ENCODE assay signal across 8 cellular contexts in the genomic region with DNA sequence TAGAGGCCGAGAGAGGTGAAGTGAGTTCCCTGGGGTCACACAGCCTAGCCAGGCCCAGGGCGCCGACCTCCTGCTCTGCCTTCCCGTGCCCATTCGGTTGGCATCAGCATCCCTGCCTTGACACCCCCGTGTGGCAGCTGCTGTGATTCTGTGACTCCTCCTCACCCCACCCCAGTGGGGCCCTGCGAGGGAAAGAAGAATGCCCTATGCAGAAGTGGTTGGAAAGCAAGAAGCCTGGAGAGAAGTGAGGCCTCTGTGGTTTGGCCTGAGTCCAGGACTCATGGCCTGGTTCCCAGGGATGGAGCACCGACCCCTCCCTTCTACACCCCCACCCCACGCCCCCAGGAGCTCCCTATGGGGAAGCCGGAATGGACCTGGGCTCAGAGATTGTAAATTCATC.
DNase-seq lines count a peak whose midpoint lies in the region; ATAC-seq and TF ChIP-seq lines count a peak whose summit lies in the region.

No MANE protein-coding gene starts in this region.

- H3K9ac ChIP-seq in endodermal cell (ENCODE audit: extremely low read depth, low read length, poor library complexity, severe bottlenecking) = no peak overlapping the region

- H3K36me3 ChIP-seq in endodermal cell (ENCODE audit: control insufficient read depth, insufficient read depth, low read length) = peaks cover 4% of the 10 kb centered on the region

- peaks cover 14% of the 10 kb centered on the region for H3K36me3 Mint-ChIP-seq in central memory CD8-positive, alpha-beta T cell (ENCODE audit: insufficient read depth)
- H3K36me3 Mint-ChIP-seq in nephron (ENCODE audit: low read depth) (no peaks in the 10 kb centered on the region), endodermal cell (ENCODE audit: low read depth) (peaks cover 3% of the 10 kb centered on the region)

- H3K27me3 ChIP-seq in endodermal cell (ENCODE audit: control insufficient read depth, insufficient read depth, low read length, poor library complexity, severe bottlenecking) = no peaks in the 10 kb centered on the region

- WGBS in endodermal cell (ENCODE audit: insufficient coverage in 1 of 2, insufficient read length in 1 of 2), 2 experiments = 91% methylated on average over 10 of the region's 10 CpGs; no CpG with 5 or more reads in 1 of the 2 experiments

- no peak overlapping the region for H3K27ac ChIP-seq in endodermal cell (ENCODE audit: low read depth, low read length)

- H3K4me3 Mint-ChIP-seq in central memory CD8-positive, alpha-beta T cell = no peak overlapping the region
- H3K4me3 Mint-ChIP-seq in nephron = peak overlapping the region; percentile 71 to 80 (median 74)
- no peak overlapping the region for H3K4me3 Mint-ChIP-seq in endodermal cell

- DNase-seq in GDM1 (lab: John Stamatoyannopoulos, UW) (peak; percentile 60), NCI-H226 (peak; percentile 55), endodermal cell (no peak), HuH-7 (ENCODE audit: low spot score) (no peak)
- DNase-seq in central memory CD8-positive, alpha-beta T cell (ENCODE audit: low spot score in 2 of 2) = no peak

- ATAC-seq in central memory CD8-positive, alpha-beta T cell (replicated peaks; ENCODE audit: extremely low read depth, poor library complexity, severe bottlenecking) = no peak
- no peak for ATAC-seq in GM18861 (IDR thresholded peaks at IDR 0.05; ENCODE audit: unreplicated experiment)
- no peak for ATAC-seq in HG03045 (IDR thresholded peaks at IDR 0.05; ENCODE audit: unreplicated experiment)

- H3K4me3 ChIP-seq in endodermal cell (ENCODE audit: low read length) = no peak overlapping the region

- peak overlapping the region; percentile 98 for H3K27ac Mint-ChIP-seq in central memory CD8-positive, alpha-beta T cell (ENCODE audit: low read depth)
- H3K27ac Mint-ChIP-seq in nephron (peak overlapping the region; percentile 98), endodermal cell (no peak overlapping the region)

- no peaks in the 10 kb centered on the region for H3K27me3 Mint-ChIP-seq in central memory CD8-positive, alpha-beta T cell
- H3K27me3 Mint-ChIP-seq in nephron (ENCODE audit: low read depth) (no peaks in the 10 kb centered on the region), endodermal cell (ENCODE audit: insufficient read depth) (no peaks in the 10 kb centered on the region)

- TF ChIP-seq CTCF in nephron (IDR thresholded peaks at IDR 0.05; ENCODE audit: unreplicated experiment in 3 of 3) (no peak), endodermal cell (conservative IDR thresholded peaks at IDR 0.05) (no peak)

- H3K9me3 ChIP-seq in endodermal cell (ENCODE audit: control insufficient read depth, low read length) = no peaks in the 10 kb centered on the region

- peaks cover 80% of the 10 kb centered on the region for H3K4me1 Mint-ChIP-seq in central memory CD8-positive, alpha-beta T cell
- peaks cover 94% of the 10 kb centered on the region for H3K4me1 Mint-ChIP-seq in nephron
- H3K4me1 Mint-ChIP-seq in endodermal cell = peaks cover 29% of the 10 kb centered on the region

- no peaks in the 10 kb centered on the region for H3K9me3 Mint-ChIP-seq in central memory CD8-positive, alpha-beta T cell
- no peaks in the 10 kb centered on the region for H3K9me3 Mint-ChIP-seq in nephron
- H3K9me3 Mint-ChIP-seq in endodermal cell = no peaks in the 10 kb centered on the region

- H3K4me1 ChIP-seq in endodermal cell (ENCODE audit: control insufficient read depth, insufficient read depth, low read length) = peaks cover 11% of the 10 kb centered on the region

Comparison
In these comparisons a context has a peak if more than half of its experiments do, and no peak if none do; other contexts are left out.
1. DNase-seq: peak in GDM1 (single experiment) and NCI-H226 (single experiment); none in central memory CD8-positive, alpha-beta T cell (0 of 2), endodermal cell (single experiment) and HuH-7 (single experiment).
2. H3K4me3 Mint-ChIP-seq: peak in nephron (3 of 3); none in central memory CD8-positive, alpha-beta T cell (single experiment) and endodermal cell (single experiment).